In the genomic region with DNA sequence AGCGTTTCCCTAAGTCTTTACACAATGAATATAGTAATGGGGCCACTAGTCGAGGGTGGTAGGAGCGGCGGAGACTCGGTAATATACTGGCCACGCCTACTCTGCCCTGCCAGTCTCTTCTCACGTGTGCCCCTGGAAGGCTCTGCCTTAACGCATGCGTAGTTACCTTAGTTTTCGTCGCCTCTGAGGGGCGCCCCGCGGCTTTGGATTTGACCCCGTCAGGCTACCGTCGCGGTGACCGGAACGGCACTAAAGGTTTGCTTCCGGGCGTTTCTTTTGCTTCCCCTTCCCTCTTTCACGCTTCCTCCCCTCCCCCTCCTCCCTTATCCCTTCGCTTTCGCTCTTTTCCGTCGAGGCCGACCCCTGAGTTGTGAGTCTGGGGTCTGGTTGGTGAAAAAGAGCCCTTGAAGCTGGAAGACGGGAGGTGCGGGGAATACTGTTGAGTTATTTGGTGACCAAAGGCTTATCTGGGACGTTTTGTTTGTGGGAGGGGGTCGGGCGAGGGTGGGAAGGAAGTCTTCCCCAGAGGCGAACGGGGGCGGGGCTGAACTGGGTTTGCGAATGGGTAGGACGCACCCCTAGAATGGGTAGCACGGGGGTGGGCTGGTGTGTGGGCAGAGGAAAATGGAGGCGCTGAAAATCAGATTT, we compare ENCODE assay signal across 8 cellular contexts. TPM values are rescaled to one million over a fixed set of nuclear protein-coding genes. Genes with fewer than 3 reads are reported as not detected.
DNase-seq lines count a peak whose midpoint lies in the region; TF ChIP-seq lines count a peak whose summit lies in the region.

Gene SETDB1 (plus strand): TSS at position 270 of the 648 bp plus-strand sequence. CDS start 1,352 bp downstream, outside the sequence.

- DNase-seq in GF-D8 (lab: John Stamatoyannopoulos, UW) (peak; percentile 97), HEK293T (ENCODE audit: extremely low spot score) (peak; percentile 98), MV-4-11 (lab: John Stamatoyannopoulos, UW) (peak; percentile 99), SK-MEL-5 (ENCODE audit: low read depth, low spot score) (peak; percentile 99), foreskin melanocyte (peak; percentile 92)
- DNase-seq in activated naive CD4-positive, alpha-beta T cell treated with Interleukin-2 at 50 U/mL for 16 hours = peak; percentile 93

- POLR2A ChIA-PET in HEK293T (lab: Yijun Ruan, JAX) = interaction anchor here (1.0 to 1.6 kb wide), 6 partner anchors 22 to 364 kb away, joined by 3 to 4 read pairs (median 3); partner anchors contain the start of genes ENSA and MINDY1

- H3K4me1 ChIP-seq in neuron (ENCODE audit: insufficient read depth, low read length) = peaks cover 5% of the 10 kb centered on the region
- H3K4me1 ChIP-seq in subcutaneous abdominal adipose tissue (ENCODE audit: control insufficient read depth in 5 of 5, insufficient read depth in 5 of 5, low read length in 5 of 5) = peaks cover 0 to 18% (median 12%) of the 10 kb centered on the region in 5 donors

- H3K27ac ChIP-seq in subcutaneous abdominal adipose tissue (ENCODE audit: low read depth, low read length) = peak within 1 kb of the TSS; percentile 74

- H2AFZ ChIP-seq in neuron (ENCODE audit: low read depth, low read length) = peak within 1 kb of the TSS; percentile 90

- H3K9ac ChIP-seq in subcutaneous abdominal adipose tissue (ENCODE audit: low read length in 5 of 5) = peak within 1 kb of the TSS; percentile 73 to 87 (median 84)

- H3K27me3 ChIP-seq in neuron (ENCODE audit: insufficient read depth, low read length) (no peaks in the 10 kb centered on the region), subcutaneous abdominal adipose tissue (ENCODE audit: control insufficient read depth in 5 of 5, insufficient read depth in 4 of 5, low read length in 5 of 5) (no peaks in the 10 kb centered on the region)

- in situ Hi-C loops in SK-MEL-5 (cut with HindIII; ENCODE audit: low pct_unique_long_range_greater_than_20kb, low sequenced_read_pairs) = no loop called here

- CTCF ChIA-PET in HEK293T (lab: Yijun Ruan, JAX) = interaction anchor here (0.6 to 0.7 kb wide), 3 partner anchors 48 to 153 kb away, joined by 3 to 4 read pairs (median 3); no protein-coding TSS in a partner anchor

- peaks cover 10% of the 10 kb centered on the region for H3K9me3 ChIP-seq in neuron (ENCODE audit: low read length)
- H3K9me3 ChIP-seq in subcutaneous abdominal adipose tissue (ENCODE audit: control insufficient read depth in 5 of 5, low read length in 5 of 5) = no peaks in the 10 kb centered on the region

- H3K4me3 ChIP-seq in neuron (ENCODE audit: low read length) = peak within 1 kb of the TSS; percentile 97
- H3K4me3 ChIP-seq in subcutaneous abdominal adipose tissue (ENCODE audit: low read depth in 1 of 5, low read length in 5 of 5) = peak within 1 kb of the TSS; percentile 79 to 93 (median 88)

- H3K36me3 ChIP-seq in neuron (ENCODE audit: insufficient read depth, low read length) (peaks cover 33% of the 10 kb centered on the region), subcutaneous abdominal adipose tissue (ENCODE audit: control insufficient read depth in 5 of 5, insufficient read depth in 5 of 5, low read length in 5 of 5) (peaks cover 12 to 25% (median 21%) of the 10 kb centered on the region in 5 donors)

TF ChIP-seq in HEK293T, 16 proteins besides CTCF, POLR2A, EP300 and RAD21:
- TF ChIP-seq PKNOX1 (IDR thresholded peaks at IDR 0.05) = peak; percentile 93
- TF ChIP-seq L3MBTL2 (conservative IDR thresholded peaks at IDR 0.05) = peak; percentile 92
- no peak for TF ChIP-seq TARDBP (IDR thresholded peaks at IDR 0.05)
- TF ChIP-seq ELF4 (IDR thresholded peaks at IDR 0.05) = peak; percentile 46; the same call in 1 of the 2 replicates

RNA-seq across cellular contexts. Expression of gene SETDB1, which starts in this region (rescaled TPM):
- total RNA-seq in SK-MEL-5 (2014; rRNA removed; shearing (Covaris generic)) = 46.9 and 49.3 TPM in 2 replicates
- 26.4 and 44.5 TPM in 2 replicates for polyA plus RNA-seq in SK-MEL-5 (2015; cell fraction: cytosol; rRNA removed)
- polyA plus RNA-seq in SK-MEL-5 (2015; cell fraction: nucleus; rRNA removed) = 116 and 150 TPM in 2 replicates

Comparison
In these comparisons a context has a peak if more than half of its experiments do, and no peak if none do; other contexts are left out.
1. Peak in every context shown above with its lines: DNase-seq, H3K4me3 ChIP-seq and H3K27ac ChIP-seq.